Comparison of ENCODE assay signal across 2 cellular contexts in genomic region chr1:190365283-190365682, GRCh38.
TF ChIP-seq lines count a peak whose summit lies in the region.

No MANE protein-coding gene starts in this region.

TF ChIP-seq in A549, 52 proteins besides CTCF, POLR2A, EP300 and RAD21 (continued from another document):
- no peak for TF ChIP-seq PHF8 (IDR thresholded peaks at IDR 0.05; ENCODE audit: borderline replicate concordance, low read depth)
- TF ChIP-seq ZNF302 (CRISPR knock-in tag; IDR thresholded peaks at IDR 0.05) = no peak
- TF ChIP-seq ELK1 (IDR thresholded peaks at IDR 0.05; ENCODE audit: low read depth, low read length) = no peak
- TF ChIP-seq HMGXB4 (CRISPR knock-in tag; IDR thresholded peaks at IDR 0.05; ENCODE audit: borderline replicate concordance) = no peak
- TF ChIP-seq MYC (IDR thresholded peaks at IDR 0.05; ENCODE audit: borderline replicate concordance, low read length) = no peak
- no peak for TF ChIP-seq FOSB (CRISPR knock-in tag; IDR thresholded peaks at IDR 0.05)
- TF ChIP-seq MAX (IDR thresholded peaks at IDR 0.05) = no peak
- TF ChIP-seq FOXS1 (CRISPR knock-in tag; IDR thresholded peaks at IDR 0.05) = no peak
- TF ChIP-seq REST (IDR thresholded peaks at IDR 0.05) = no peak
- no peak for TF ChIP-seq E2F6 (IDR thresholded peaks at IDR 0.05; ENCODE audit: borderline replicate concordance, low read depth)

TF ChIP-seq in GM23338, 12 proteins besides CTCF, POLR2A, EP300 and RAD21 (continued from another document):
- TF ChIP-seq REST (IDR thresholded peaks at IDR 0.05; ENCODE audit: unreplicated experiment) (no peak), CREB1 (CRISPR knock-in tag; IDR thresholded peaks at IDR 0.05; ENCODE audit: low read depth) (no peak), ZNF462 (CRISPR knock-in tag; IDR thresholded peaks at IDR 0.05) (no peak), ZNF331 (CRISPR knock-in tag; IDR thresholded peaks at IDR 0.05; ENCODE audit: low read depth) (no peak), ETS1 (IDR thresholded peaks at IDR 0.05) (no peak), EZH2phosphoT487 (IDR thresholded peaks at IDR 0.05; ENCODE audit: unreplicated experiment) (no peak)
